29 cellular contexts compared by ENCODE assay signal in genomic region chr12:28755027-28755426, GRCh38.
"Had no signal": no experiment of that assay in that cellular context is flagged by ENCODE, and none has a peak within 500 bp of the region (broad histone marks: within the 10 kb centered on the region; RNA-seq: fewer than 3 reads in every experiment).

No MANE protein-coding gene starts in this region.

- H3K36me3 ChIP-seq: colonic mucosa, esophagus muscularis mucosa, esophagus squamous epithelium, gastrocnemius medialis, gastroesophageal sphincter, heart left ventricle, heart right ventricle had no signal

- H3K4me3 ChIP-seq: colonic mucosa, coronary artery, dorsolateral prefrontal cortex, esophagus muscularis mucosa, esophagus squamous epithelium, gastrocnemius medialis, gastroesophageal sphincter, heart left ventricle, heart right ventricle, hepatocyte had no signal

- H3K9me3 ChIP-seq: colonic mucosa, esophagus muscularis mucosa, esophagus squamous epithelium, gastrocnemius medialis had no signal

- H3K4me2 ChIP-seq: hepatocyte had no signal

- FAIRE-seq: colon, endometrium, endothelial cell of umbilical vein, frontal cortex had no signal

- DNase-seq: colonic mucosa; cortex of kidney; dermis blood vessel endothelial cell; dorsolateral prefrontal cortex; effector CD4-positive, alpha-beta T cell; effector CD8-positive, alpha-beta T cell; effector memory CD4-positive, alpha-beta T cell; effector memory CD8-positive, alpha-beta T cell; endodermal cell; erythroblast; esophagus squamous epithelium; foreskin fibroblast; foreskin keratinocyte; foreskin melanocyte; gastrocnemius medialis; glutamatergic neuron; head of caudate nucleus; heart left ventricle; heart right ventricle had no signal

- H3K27ac ChIP-seq: colonic mucosa, coronary artery, dorsolateral prefrontal cortex, epithelial cell of prostate, esophagus muscularis mucosa, esophagus squamous epithelium, foreskin keratinocyte, gastrocnemius medialis, gastroesophageal sphincter, heart left ventricle, heart right ventricle, hepatocyte had no signal

- H3K4me1 ChIP-seq: colonic mucosa, esophagus muscularis mucosa, esophagus squamous epithelium, gastrocnemius medialis, gastroesophageal sphincter had no signal

- ATAC-seq: effector memory CD8-positive, alpha-beta T cell; esophagus mucosa; foreskin keratinocyte; gastrocnemius medialis; gastroesophageal sphincter; heart left ventricle; heart right ventricle had no signal
